Comparison of ENCODE assay signal across 21 cellular contexts in genomic region chr2:199946196-199946595, GRCh38. TPM values are rescaled to one million over a fixed set of nuclear protein-coding genes. Genes with fewer than 3 reads are reported as not detected.
DNase-seq lines count a peak whose midpoint lies in the region; ATAC-seq and TF ChIP-seq lines count a peak whose summit lies in the region.
"Had no signal": no experiment of that assay in that cellular context is flagged by ENCODE, and none has a peak within 500 bp of the region (broad histone marks: within the 10 kb centered on the region; RNA-seq: fewer than 3 reads in every experiment).

No MANE protein-coding gene starts in this region.

- no peak for DNase-seq in activated naive CD8-positive, alpha-beta T cell treated with anti-CD3 and anti-CD28 coated beads, Interleukin-2, amount 10 ng/mL, durations not matched to agents 7 days and 5 days
- no peak for DNase-seq in activated naive CD8-positive, alpha-beta T cell treated with anti-CD3 and anti-CD28 coated beads for 36 hours
- DNase-seq in HFFc6, result no peak
- no peak for DNase-seq in globus pallidus (ENCODE audit: low spot score)
- no peak for DNase-seq in activated CD4-positive, alpha-beta T cell treated with anti-CD3 and anti-CD28 coated beads for 1 hour
- DNase-seq in central memory CD4-positive, alpha-beta T cell, result no peak
- DNase-seq: AML-193; CD4-positive, alpha-beta T cell; COR-L47; DMS53; HCEC 1CT; MM.1S; NCI-H1694 treated with DMSO at 0.1 percent for 48 hours; NCI-H2081; NCI-H2227 treated with DMSO at 0.1 percent for 48 hours; NCI-H69; SHP77 treated with DMSO at 0.1 percent for 48 hours had no signal

- H3K27me3 Mint-ChIP-seq in activated naive CD8-positive, alpha-beta T cell treated with anti-CD3 and anti-CD28 coated beads, Interleukin-2, amount 10 ng/mL, durations not matched to agents 7 days and 5 days, result no peaks in the 10 kb centered on the region
- no peaks in the 10 kb centered on the region for H3K27me3 Mint-ChIP-seq in activated naive CD8-positive, alpha-beta T cell treated with anti-CD3 and anti-CD28 coated beads for 36 hours
- H3K27me3 Mint-ChIP-seq in HFFc6 (ENCODE audit: insufficient read depth), result peaks cover 3% of the 10 kb centered on the region; the same call in 1 of the 2 replicates
- H3K27me3 Mint-ChIP-seq in activated T-helper 17 cell treated with anti-CD3 and anti-CD28 coated beads, Interleukin-2, amount 50 U/mL, for 72 hours, result no peaks in the 10 kb centered on the region
- H3K27me3 Mint-ChIP-seq: CD4-positive, alpha-beta T cell; IgD-negative memory B cell had no signal

- POLR2A ChIA-PET in activated naive CD8-positive, alpha-beta T cell treated with anti-CD3 and anti-CD28 coated beads, Interleukin-2, amount 10 ng/mL, durations not matched to agents 7 days and 5 days (lab: Charles Lee), result no interaction called here

- no peaks in the 10 kb centered on the region for H3K9me3 Mint-ChIP-seq in activated naive CD8-positive, alpha-beta T cell treated with anti-CD3 and anti-CD28 coated beads, Interleukin-2, amount 10 ng/mL, durations not matched to agents 7 days and 5 days
- no peaks in the 10 kb centered on the region for H3K9me3 Mint-ChIP-seq in activated naive CD8-positive, alpha-beta T cell treated with anti-CD3 and anti-CD28 coated beads for 36 hours
- H3K9me3 Mint-ChIP-seq in HFFc6, result no peaks in the 10 kb centered on the region
- no peaks in the 10 kb centered on the region for H3K9me3 Mint-ChIP-seq in activated T-helper 17 cell treated with anti-CD3 and anti-CD28 coated beads, Interleukin-2, amount 50 U/mL, for 72 hours
- H3K9me3 Mint-ChIP-seq: CD4-positive, alpha-beta T cell; IgD-negative memory B cell had no signal

- peaks cover 13% of the 10 kb centered on the region for H3K36me3 Mint-ChIP-seq in activated naive CD8-positive, alpha-beta T cell treated with anti-CD3 and anti-CD28 coated beads, Interleukin-2, amount 10 ng/mL, durations not matched to agents 7 days and 5 days
- H3K36me3 Mint-ChIP-seq in activated naive CD8-positive, alpha-beta T cell treated with anti-CD3 and anti-CD28 coated beads for 36 hours, result peaks cover 9% of the 10 kb centered on the region
- peaks cover 15% of the 10 kb centered on the region for H3K36me3 Mint-ChIP-seq in HFFc6 (ENCODE audit: low read depth)
- peaks cover 91% of the 10 kb centered on the region for H3K36me3 Mint-ChIP-seq in activated T-helper 17 cell treated with anti-CD3 and anti-CD28 coated beads, Interleukin-2, amount 50 U/mL, for 72 hours (ENCODE audit: low read depth)
- H3K36me3 Mint-ChIP-seq: IgD-negative memory B cell had no signal

- peaks cover 18% of the 10 kb centered on the region for H3K4me1 Mint-ChIP-seq in activated naive CD8-positive, alpha-beta T cell treated with anti-CD3 and anti-CD28 coated beads, Interleukin-2, amount 10 ng/mL, durations not matched to agents 7 days and 5 days
- peaks cover 10% of the 10 kb centered on the region for H3K4me1 Mint-ChIP-seq in activated naive CD8-positive, alpha-beta T cell treated with anti-CD3 and anti-CD28 coated beads for 36 hours
- peaks cover 15% of the 10 kb centered on the region for H3K4me1 Mint-ChIP-seq in HFFc6 (ENCODE audit: low read depth)
- H3K4me1 Mint-ChIP-seq in activated T-helper 17 cell treated with anti-CD3 and anti-CD28 coated beads, Interleukin-2, amount 50 U/mL, for 72 hours, result peaks cover 14% of the 10 kb centered on the region

- peak overlapping the region; percentile 19 for H3K27ac Mint-ChIP-seq in activated naive CD8-positive, alpha-beta T cell treated with anti-CD3 and anti-CD28 coated beads, Interleukin-2, amount 10 ng/mL, durations not matched to agents 7 days and 5 days
- no peak overlapping the region for H3K27ac Mint-ChIP-seq in activated naive CD8-positive, alpha-beta T cell treated with anti-CD3 and anti-CD28 coated beads for 36 hours
- peak overlapping the region; percentile 2; the same call in 1 of the 2 replicates for H3K27ac Mint-ChIP-seq in HFFc6
- H3K27ac Mint-ChIP-seq in activated T-helper 17 cell treated with anti-CD3 and anti-CD28 coated beads, Interleukin-2, amount 50 U/mL, for 72 hours, result peak overlapping the region; percentile 59
- H3K27ac Mint-ChIP-seq: CD4-positive, alpha-beta T cell; IgD-negative memory B cell had no signal

- no peak overlapping the region for H3K4me3 Mint-ChIP-seq in activated naive CD8-positive, alpha-beta T cell treated with anti-CD3 and anti-CD28 coated beads, Interleukin-2, amount 10 ng/mL, durations not matched to agents 7 days and 5 days
- no peak overlapping the region for H3K4me3 Mint-ChIP-seq in activated naive CD8-positive, alpha-beta T cell treated with anti-CD3 and anti-CD28 coated beads for 36 hours
- no peak overlapping the region for H3K4me3 Mint-ChIP-seq in HFFc6
- no peak overlapping the region for H3K4me3 Mint-ChIP-seq in activated T-helper 17 cell treated with anti-CD3 and anti-CD28 coated beads, Interleukin-2, amount 50 U/mL, for 72 hours
- H3K4me3 Mint-ChIP-seq: CD4-positive, alpha-beta T cell; IgD-negative memory B cell had no signal

- no peak for TF ChIP-seq CTCF in HFFc6 (IDR thresholded peaks at IDR 0.05)

- ATAC-seq in activated naive CD8-positive, alpha-beta T cell treated with anti-CD3 and anti-CD28 coated beads, Interleukin-2, amount 10 ng/mL, durations not matched to agents 7 days and 5 days (ENCODE audit: low read depth), result no peak
- ATAC-seq in activated T-helper 17 cell treated with anti-CD3 and anti-CD28 coated beads, Interleukin-2, amount 50 U/mL, for 72 hours (replicated peaks), result no peak
- ATAC-seq: GM12878, Panc1 had no signal

RNA-seq across cellular contexts. Expression of gene TYW5, which starts 9.1 kb away (rescaled TPM):
- 10 to 100 TPM in 1 of 2 experiments, 1 to 10 TPM in 1; 9.3 to 10.0 TPM for total RNA-seq in activated naive CD8-positive, alpha-beta T cell treated with anti-CD3 and anti-CD28 coated beads, Interleukin-2, amount 10 ng/mL, durations not matched to agents 7 days and 5 days
- total RNA-seq in activated naive CD8-positive, alpha-beta T cell treated with anti-CD3 and anti-CD28 coated beads for 36 hours, result 10 to 100 TPM; 10.1 TPM
- total RNA-seq in HFFc6 (2021; fragmentation: NEBNext Ultra II Directional; extraction: Animal tissue kit (Norgen Biotek cat#: 25700)), result 1 to 10 TPM; 4.0 to 5.8 (median 5.2) TPM
- total RNA-seq in activated T-helper 17 cell treated with anti-CD3 and anti-CD28 coated beads, Interleukin-2, amount 50 U/mL, for 72 hours, result 10 to 100 TPM; 11.0 to 16.1 TPM

RNA-seq across cellular contexts. Expression of gene MAIP1, which starts 9.2 kb away (rescaled TPM):
- 10 to 100 TPM; 19.2 to 20.0 TPM for total RNA-seq in activated naive CD8-positive, alpha-beta T cell treated with anti-CD3 and anti-CD28 coated beads, Interleukin-2, amount 10 ng/mL, durations not matched to agents 7 days and 5 days
- total RNA-seq in activated naive CD8-positive, alpha-beta T cell treated with anti-CD3 and anti-CD28 coated beads for 36 hours, result 10 to 100 TPM; 36.5 to 37.4 TPM
- 10 to 100 TPM; 18.7 to 23.3 (median 20.4) TPM for total RNA-seq in HFFc6 (2021; fragmentation: NEBNext Ultra II Directional; extraction: Animal tissue kit (Norgen Biotek cat#: 25700))
- total RNA-seq in activated T-helper 17 cell treated with anti-CD3 and anti-CD28 coated beads, Interleukin-2, amount 50 U/mL, for 72 hours, result 10 to 100 TPM; 22.8 to 35.3 TPM

RNA-seq across cellular contexts. Expression of gene C2orf69, which starts 35.1 kb away (rescaled TPM):
- 10 to 100 TPM; 15.7 to 15.8 TPM for total RNA-seq in activated naive CD8-positive, alpha-beta T cell treated with anti-CD3 and anti-CD28 coated beads, Interleukin-2, amount 10 ng/mL, durations not matched to agents 7 days and 5 days
- total RNA-seq in activated naive CD8-positive, alpha-beta T cell treated with anti-CD3 and anti-CD28 coated beads for 36 hours, result 10 to 100 TPM; 20.6 to 20.8 TPM
- total RNA-seq in HFFc6 (2021; fragmentation: NEBNext Ultra II Directional; extraction: Animal tissue kit (Norgen Biotek cat#: 25700)), result 10 to 100 TPM; 11.8 to 15.2 (median 14.4) TPM
- 10 to 100 TPM; 16.3 to 19.8 TPM for total RNA-seq in activated T-helper 17 cell treated with anti-CD3 and anti-CD28 coated beads, Interleukin-2, amount 50 U/mL, for 72 hours
